ENCODE assay signal across 21 cellular contexts in genomic region chr13:98233127-98233526, GRCh38. TPM values are rescaled to one million over a fixed set of nuclear protein-coding genes. Genes with fewer than 3 reads are reported as not detected.
"Had no signal": no experiment of that assay in that cellular context is flagged by ENCODE, and none has a peak within 500 bp of the region (broad histone marks: within the 10 kb centered on the region; RNA-seq: fewer than 3 reads in every experiment).

No MANE protein-coding gene starts in this region.

- H3K4me3 Mint-ChIP-seq: activated CD4-positive, alpha-beta T cell treated with anti-CD3 and anti-CD28 coated beads for 36 hours; activated CD8-positive, alpha-beta T cell treated with anti-CD3 and anti-CD28 coated beads for 36 hours; activated naive CD8-positive, alpha-beta T cell treated with anti-CD3 and anti-CD28 coated beads for 36 hours; activated T-cell treated with anti-CD3 and anti-CD28 coated beads, Interleukin-2, amount 50 U/mL, for 72 hours; immature natural killer cell had no signal

- H3K4me1 Mint-ChIP-seq: activated CD4-positive, alpha-beta T cell treated with anti-CD3 and anti-CD28 coated beads for 36 hours; activated naive CD8-positive, alpha-beta T cell treated with anti-CD3 and anti-CD28 coated beads for 36 hours; immature natural killer cell had no signal

- H3K36me3 ChIP-seq: esophagus squamous epithelium had no signal

- ATAC-seq: activated CD4-positive, alpha-beta T cell treated with anti-CD3 and anti-CD28 coated beads for 36 hours; activated CD8-positive, alpha-beta T cell treated with anti-CD3 and anti-CD28 coated beads for 36 hours; activated T-cell treated with anti-CD3 and anti-CD28 coated beads, Interleukin-2, amount 50 U/mL, for 72 hours; left ventricle myocardium superior had no signal

- H3K4me3 ChIP-seq: esophagus squamous epithelium had no signal

- DNase-seq: activated CD4-positive, alpha-beta T cell treated with anti-CD3 and anti-CD28 coated beads for 36 hours; activated CD8-positive, alpha-beta memory T cell treated with anti-CD3 and anti-CD28 coated beads, Interleukin-2, amount 50 U/mL, for 4 hours; activated CD8-positive, alpha-beta T cell treated with anti-CD3 and anti-CD28 coated beads for 36 hours; activated gamma-delta T cell treated with Interleukin-2 at 50 U/mL for 16 hours; activated naive CD8-positive, alpha-beta T cell treated with anti-CD3 and anti-CD28 coated beads for 36 hours; activated T-cell treated with anti-CD3 and anti-CD28 coated beads, Interleukin-2, amount 50 U/mL, for 72 hours; aorta; esophagus squamous epithelium; foreskin fibroblast; glutamatergic neuron; immature natural killer cell; left ventricle myocardium superior; stimulated activated CD4-positive, alpha-beta T cell treated with anti-CD3 and anti-CD28 coated beads, Interleukin-12 subunit alpha, Interleukin-12 subunit beta, amount 100 ng/mL, for 4 hours; stimulated activated CD4-positive, alpha-beta T cell treated with anti-CD3 and anti-CD28 coated beads, Interleukin-2, amount 100 ng/mL, for 48 hours; stimulated activated naive CD4-positive, alpha-beta T cell treated with Interleukin-2 at 50 U/mL for 16 hours; SW 1271; T-helper 9 cell had no signal

- H3K9me3 ChIP-seq: esophagus squamous epithelium had no signal

- H3K27me3 ChIP-seq: esophagus squamous epithelium had no signal

- H3K27ac ChIP-seq: esophagus squamous epithelium had no signal

- H3K36me3 Mint-ChIP-seq: activated naive CD8-positive, alpha-beta T cell treated with anti-CD3 and anti-CD28 coated beads for 36 hours; immature natural killer cell had no signal

- FAIRE-seq: bronchial epithelial cell had no signal

- H3K27ac Mint-ChIP-seq: activated CD4-positive, alpha-beta T cell treated with anti-CD3 and anti-CD28 coated beads for 36 hours; activated CD8-positive, alpha-beta T cell treated with anti-CD3 and anti-CD28 coated beads for 36 hours; activated naive CD8-positive, alpha-beta T cell treated with anti-CD3 and anti-CD28 coated beads for 36 hours; activated T-cell treated with anti-CD3 and anti-CD28 coated beads, Interleukin-2, amount 50 U/mL, for 72 hours; immature natural killer cell had no signal

- H3K4me1 ChIP-seq: esophagus squamous epithelium had no signal

RNA-seq across cellular contexts. Expression of gene RNF113B, which starts 56.1 kb away (rescaled TPM):
- total RNA-seq: activated CD4-positive, alpha-beta T cell treated with anti-CD3 and anti-CD28 coated beads for 36 hours; activated CD8-positive, alpha-beta T cell treated with anti-CD3 and anti-CD28 coated beads for 36 hours; activated naive CD8-positive, alpha-beta T cell treated with anti-CD3 and anti-CD28 coated beads for 36 hours; activated T-cell treated with anti-CD3 and anti-CD28 coated beads, Interleukin-2, amount 50 U/mL, for 72 hours; aorta; bronchial epithelial cell; esophagus squamous epithelium; left ventricle myocardium superior; mesenteric fat pad; posterior vena cava; ureter had no signal
